ENCODE assay signal across 2 cellular contexts in the genomic region with DNA sequence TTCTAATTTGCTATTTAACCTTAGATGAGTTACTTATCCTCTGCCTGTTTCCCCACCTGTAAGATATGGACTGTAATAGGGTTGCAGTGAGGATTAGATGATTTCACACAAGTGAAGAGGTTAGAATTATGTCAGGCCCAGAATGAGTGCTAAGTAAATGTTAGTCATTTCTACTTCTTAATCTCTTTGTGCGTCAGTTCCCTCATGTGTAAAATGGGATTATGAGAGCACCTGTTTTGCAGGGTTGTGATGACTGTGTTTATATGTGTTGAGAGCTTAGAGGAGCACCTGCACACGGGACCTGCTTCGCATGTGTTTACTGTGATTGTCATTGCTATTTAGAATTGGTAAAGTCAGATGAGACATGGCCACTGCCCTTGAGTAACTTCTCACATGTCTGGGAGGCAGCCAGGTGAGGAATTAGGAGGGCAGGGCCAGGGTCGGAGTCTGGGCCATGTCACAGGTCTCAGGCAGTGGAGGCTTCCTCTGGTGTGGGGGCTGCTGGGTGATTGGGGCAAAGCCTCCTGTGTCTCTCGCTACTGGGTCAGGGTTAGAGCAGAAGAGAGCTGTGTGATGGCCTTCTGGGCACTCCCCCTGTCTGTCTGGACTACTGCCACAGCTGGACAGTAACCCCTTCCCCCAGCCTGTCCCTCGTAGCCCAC.
TF ChIP-seq lines count a peak whose summit lies in the region.

No MANE protein-coding gene starts in this region.

TF ChIP-seq in H1, 55 proteins besides CTCF, POLR2A, EP300 and RAD21:
- no peak for TF ChIP-seq RBBP5 (IDR thresholded peaks at IDR 0.05; ENCODE audit: borderline replicate concordance, low read depth, low read length)
- TF ChIP-seq TBP (IDR thresholded peaks at IDR 0.05; ENCODE audit: low read depth, low read length) = no peak
- no peak for TF ChIP-seq BCL11A (IDR thresholded peaks at IDR 0.05; ENCODE audit: low read depth in 2 of 2, low read length in 2 of 2)
- TF ChIP-seq CEBPB (IDR thresholded peaks at IDR 0.05; ENCODE audit: low read depth, low read length) = no peak
- TF ChIP-seq EZH2 (IDR thresholded peaks at IDR 0.05; ENCODE audit: low read depth, low read length, severe bottlenecking) = no peak
- TF ChIP-seq, protein P1, sequence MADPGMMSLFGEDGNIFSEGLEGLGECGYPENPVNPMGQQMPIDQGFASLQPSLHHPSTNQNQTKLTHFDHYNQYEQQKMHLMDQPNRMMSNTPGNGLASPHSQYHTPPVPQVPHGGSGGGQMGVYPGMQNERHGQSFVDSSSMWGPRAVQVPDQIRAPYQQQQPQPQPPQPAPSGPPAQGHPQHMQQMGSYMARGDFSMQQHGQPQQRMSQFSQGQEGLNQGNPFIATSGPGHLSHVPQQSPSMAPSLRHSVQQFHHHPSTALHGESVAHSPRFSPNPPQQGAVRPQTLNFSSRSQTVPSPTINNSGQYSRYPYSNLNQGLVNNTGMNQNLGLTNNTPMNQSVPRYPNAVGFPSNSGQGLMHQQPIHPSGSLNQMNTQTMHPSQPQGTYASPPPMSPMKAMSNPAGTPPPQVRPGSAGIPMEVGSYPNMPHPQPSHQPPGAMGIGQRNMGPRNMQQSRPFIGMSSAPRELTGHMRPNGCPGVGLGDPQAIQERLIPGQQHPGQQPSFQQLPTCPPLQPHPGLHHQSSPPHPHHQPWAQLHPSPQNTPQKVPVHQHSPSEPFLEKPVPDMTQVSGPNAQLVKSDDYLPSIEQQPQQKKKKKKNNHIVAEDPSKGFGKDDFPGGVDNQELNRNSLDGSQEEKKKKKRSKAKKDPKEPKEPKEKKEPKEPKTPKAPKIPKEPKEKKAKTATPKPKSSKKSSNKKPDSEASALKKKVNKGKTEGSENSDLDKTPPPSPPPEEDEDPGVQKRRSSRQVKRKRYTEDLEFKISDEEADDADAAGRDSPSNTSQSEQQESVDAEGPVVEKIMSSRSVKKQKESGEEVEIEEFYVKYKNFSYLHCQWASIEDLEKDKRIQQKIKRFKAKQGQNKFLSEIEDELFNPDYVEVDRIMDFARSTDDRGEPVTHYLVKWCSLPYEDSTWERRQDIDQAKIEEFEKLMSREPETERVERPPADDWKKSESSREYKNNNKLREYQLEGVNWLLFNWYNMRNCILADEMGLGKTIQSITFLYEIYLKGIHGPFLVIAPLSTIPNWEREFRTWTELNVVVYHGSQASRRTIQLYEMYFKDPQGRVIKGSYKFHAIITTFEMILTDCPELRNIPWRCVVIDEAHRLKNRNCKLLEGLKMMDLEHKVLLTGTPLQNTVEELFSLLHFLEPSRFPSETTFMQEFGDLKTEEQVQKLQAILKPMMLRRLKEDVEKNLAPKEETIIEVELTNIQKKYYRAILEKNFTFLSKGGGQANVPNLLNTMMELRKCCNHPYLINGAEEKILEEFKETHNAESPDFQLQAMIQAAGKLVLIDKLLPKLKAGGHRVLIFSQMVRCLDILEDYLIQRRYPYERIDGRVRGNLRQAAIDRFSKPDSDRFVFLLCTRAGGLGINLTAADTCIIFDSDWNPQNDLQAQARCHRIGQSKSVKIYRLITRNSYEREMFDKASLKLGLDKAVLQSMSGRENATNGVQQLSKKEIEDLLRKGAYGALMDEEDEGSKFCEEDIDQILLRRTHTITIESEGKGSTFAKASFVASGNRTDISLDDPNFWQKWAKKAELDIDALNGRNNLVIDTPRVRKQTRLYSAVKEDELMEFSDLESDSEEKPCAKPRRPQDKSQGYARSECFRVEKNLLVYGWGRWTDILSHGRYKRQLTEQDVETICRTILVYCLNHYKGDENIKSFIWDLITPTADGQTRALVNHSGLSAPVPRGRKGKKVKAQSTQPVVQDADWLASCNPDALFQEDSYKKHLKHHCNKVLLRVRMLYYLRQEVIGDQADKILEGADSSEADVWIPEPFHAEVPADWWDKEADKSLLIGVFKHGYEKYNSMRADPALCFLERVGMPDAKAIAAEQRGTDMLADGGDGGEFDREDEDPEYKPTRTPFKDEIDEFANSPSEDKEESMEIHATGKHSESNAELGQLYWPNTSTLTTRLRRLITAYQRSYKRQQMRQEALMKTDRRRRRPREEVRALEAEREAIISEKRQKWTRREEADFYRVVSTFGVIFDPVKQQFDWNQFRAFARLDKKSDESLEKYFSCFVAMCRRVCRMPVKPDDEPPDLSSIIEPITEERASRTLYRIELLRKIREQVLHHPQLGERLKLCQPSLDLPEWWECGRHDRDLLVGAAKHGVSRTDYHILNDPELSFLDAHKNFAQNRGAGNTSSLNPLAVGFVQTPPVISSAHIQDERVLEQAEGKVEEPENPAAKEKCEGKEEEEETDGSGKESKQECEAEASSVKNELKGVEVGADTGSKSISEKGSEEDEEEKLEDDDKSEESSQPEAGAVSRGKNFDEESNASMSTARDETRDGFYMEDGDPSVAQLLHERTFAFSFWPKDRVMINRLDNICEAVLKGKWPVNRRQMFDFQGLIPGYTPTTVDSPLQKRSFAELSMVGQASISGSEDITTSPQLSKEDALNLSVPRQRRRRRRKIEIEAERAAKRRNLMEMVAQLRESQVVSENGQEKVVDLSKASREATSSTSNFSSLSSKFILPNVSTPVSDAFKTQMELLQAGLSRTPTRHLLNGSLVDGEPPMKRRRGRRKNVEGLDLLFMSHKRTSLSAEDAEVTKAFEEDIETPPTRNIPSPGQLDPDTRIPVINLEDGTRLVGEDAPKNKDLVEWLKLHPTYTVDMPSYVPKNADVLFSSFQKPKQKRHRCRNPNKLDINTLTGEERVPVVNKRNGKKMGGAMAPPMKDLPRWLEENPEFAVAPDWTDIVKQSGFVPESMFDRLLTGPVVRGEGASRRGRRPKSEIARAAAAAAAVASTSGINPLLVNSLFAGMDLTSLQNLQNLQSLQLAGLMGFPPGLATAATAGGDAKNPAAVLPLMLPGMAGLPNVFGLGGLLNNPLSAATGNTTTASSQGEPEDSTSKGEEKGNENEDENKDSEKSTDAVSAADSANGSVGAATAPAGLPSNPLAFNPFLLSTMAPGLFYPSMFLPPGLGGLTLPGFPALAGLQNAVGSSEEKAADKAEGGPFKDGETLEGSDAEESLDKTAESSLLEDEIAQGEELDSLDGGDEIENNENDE (IDR thresholded peaks at IDR 0.05; ENCODE audit: insufficient replicate concordance, low read length) = no peak
- TF ChIP-seq SIRT6 (IDR thresholded peaks at IDR 0.05; ENCODE audit: low read length) = no peak

TF ChIP-seq in HepG2, 621 proteins besides CTCF, POLR2A, EP300 and RAD21:
- TF ChIP-seq STAT5B (CRISPR knock-in tag; IDR thresholded peaks at IDR 0.05) = no peak
- TF ChIP-seq, protein P2, sequence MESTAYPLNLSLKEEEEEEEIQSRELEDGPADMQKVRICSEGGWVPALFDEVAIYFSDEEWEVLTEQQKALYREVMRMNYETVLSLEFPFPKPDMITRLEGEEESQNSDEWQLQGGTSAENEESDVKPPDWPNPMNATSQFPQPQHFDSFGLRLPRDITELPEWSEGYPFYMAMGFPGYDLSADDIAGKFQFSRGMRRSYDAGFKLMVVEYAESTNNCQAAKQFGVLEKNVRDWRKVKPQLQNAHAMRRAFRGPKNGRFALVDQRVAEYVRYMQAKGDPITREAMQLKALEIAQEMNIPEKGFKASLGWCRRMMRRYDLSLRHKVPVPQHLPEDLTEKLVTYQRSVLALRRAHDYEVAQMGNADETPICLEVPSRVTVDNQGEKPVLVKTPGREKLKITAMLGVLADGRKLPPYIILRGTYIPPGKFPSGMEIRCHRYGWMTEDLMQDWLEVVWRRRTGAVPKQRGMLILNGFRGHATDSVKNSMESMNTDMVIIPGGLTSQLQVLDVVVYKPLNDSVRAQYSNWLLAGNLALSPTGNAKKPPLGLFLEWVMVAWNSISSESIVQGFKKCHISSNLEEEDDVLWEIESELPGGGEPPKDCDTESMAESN (CRISPR knock-in tag; conservative IDR thresholded peaks at IDR 0.05) = no peak
- TF ChIP-seq, protein P3, sequence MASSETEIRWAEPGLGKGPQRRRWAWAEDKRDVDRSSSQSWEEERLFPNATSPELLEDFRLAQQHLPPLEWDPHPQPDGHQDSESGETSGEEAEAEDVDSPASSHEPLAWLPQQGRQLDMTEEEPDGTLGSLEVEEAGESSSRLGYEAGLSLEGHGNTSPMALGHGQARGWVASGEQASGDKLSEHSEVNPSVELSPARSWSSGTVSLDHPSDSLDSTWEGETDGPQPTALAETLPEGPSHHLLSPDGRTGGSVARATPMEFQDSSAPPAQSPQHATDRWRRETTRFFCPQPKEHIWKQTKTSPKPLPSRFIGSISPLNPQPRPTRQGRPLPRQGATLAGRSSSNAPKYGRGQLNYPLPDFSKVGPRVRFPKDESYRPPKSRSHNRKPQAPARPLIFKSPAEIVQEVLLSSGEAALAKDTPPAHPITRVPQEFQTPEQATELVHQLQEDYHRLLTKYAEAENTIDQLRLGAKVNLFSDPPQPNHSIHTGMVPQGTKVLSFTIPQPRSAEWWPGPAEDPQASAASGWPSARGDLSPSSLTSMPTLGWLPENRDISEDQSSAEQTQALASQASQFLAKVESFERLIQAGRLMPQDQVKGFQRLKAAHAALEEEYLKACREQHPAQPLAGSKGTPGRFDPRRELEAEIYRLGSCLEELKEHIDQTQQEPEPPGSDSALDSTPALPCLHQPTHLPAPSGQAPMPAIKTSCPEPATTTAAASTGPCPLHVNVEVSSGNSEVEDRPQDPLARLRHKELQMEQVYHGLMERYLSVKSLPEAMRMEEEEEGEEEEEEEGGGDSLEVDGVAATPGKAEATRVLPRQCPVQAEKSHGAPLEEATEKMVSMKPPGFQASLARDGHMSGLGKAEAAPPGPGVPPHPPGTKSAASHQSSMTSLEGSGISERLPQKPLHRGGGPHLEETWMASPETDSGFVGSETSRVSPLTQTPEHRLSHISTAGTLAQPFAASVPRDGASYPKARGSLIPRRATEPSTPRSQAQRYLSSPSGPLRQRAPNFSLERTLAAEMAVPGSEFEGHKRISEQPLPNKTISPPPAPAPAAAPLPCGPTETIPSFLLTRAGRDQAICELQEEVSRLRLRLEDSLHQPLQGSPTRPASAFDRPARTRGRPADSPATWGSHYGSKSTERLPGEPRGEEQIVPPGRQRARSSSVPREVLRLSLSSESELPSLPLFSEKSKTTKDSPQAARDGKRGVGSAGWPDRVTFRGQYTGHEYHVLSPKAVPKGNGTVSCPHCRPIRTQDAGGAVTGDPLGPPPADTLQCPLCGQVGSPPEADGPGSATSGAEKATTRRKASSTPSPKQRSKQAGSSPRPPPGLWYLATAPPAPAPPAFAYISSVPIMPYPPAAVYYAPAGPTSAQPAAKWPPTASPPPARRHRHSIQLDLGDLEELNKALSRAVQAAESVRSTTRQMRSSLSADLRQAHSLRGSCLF (CRISPR knock-in tag; IDR thresholded peaks at IDR 0.05; ENCODE audit: borderline replicate concordance) = no peak
- TF ChIP-seq HOXA5 (CRISPR knock-in tag; IDR thresholded peaks at IDR 0.05) = no peak
- no peak for TF ChIP-seq ZFP37 (CRISPR knock-in tag; IDR thresholded peaks at IDR 0.05; ENCODE audit: borderline replicate concordance)
- TF ChIP-seq, protein P4, sequence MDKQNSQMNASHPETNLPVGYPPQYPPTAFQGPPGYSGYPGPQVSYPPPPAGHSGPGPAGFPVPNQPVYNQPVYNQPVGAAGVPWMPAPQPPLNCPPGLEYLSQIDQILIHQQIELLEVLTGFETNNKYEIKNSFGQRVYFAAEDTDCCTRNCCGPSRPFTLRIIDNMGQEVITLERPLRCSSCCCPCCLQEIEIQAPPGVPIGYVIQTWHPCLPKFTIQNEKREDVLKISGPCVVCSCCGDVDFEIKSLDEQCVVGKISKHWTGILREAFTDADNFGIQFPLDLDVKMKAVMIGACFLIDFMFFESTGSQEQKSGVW (CRISPR knock-in tag; IDR thresholded peaks at IDR 0.05; ENCODE audit: borderline replicate concordance) = no peak
- no peak for TF ChIP-seq KLF12 (CRISPR knock-in tag; IDR thresholded peaks at IDR 0.05; ENCODE audit: borderline replicate concordance)
- no peak for TF ChIP-seq ZNF607 (CRISPR knock-in tag; IDR thresholded peaks at IDR 0.05; ENCODE audit: borderline replicate concordance)
- TF ChIP-seq, protein P5, sequence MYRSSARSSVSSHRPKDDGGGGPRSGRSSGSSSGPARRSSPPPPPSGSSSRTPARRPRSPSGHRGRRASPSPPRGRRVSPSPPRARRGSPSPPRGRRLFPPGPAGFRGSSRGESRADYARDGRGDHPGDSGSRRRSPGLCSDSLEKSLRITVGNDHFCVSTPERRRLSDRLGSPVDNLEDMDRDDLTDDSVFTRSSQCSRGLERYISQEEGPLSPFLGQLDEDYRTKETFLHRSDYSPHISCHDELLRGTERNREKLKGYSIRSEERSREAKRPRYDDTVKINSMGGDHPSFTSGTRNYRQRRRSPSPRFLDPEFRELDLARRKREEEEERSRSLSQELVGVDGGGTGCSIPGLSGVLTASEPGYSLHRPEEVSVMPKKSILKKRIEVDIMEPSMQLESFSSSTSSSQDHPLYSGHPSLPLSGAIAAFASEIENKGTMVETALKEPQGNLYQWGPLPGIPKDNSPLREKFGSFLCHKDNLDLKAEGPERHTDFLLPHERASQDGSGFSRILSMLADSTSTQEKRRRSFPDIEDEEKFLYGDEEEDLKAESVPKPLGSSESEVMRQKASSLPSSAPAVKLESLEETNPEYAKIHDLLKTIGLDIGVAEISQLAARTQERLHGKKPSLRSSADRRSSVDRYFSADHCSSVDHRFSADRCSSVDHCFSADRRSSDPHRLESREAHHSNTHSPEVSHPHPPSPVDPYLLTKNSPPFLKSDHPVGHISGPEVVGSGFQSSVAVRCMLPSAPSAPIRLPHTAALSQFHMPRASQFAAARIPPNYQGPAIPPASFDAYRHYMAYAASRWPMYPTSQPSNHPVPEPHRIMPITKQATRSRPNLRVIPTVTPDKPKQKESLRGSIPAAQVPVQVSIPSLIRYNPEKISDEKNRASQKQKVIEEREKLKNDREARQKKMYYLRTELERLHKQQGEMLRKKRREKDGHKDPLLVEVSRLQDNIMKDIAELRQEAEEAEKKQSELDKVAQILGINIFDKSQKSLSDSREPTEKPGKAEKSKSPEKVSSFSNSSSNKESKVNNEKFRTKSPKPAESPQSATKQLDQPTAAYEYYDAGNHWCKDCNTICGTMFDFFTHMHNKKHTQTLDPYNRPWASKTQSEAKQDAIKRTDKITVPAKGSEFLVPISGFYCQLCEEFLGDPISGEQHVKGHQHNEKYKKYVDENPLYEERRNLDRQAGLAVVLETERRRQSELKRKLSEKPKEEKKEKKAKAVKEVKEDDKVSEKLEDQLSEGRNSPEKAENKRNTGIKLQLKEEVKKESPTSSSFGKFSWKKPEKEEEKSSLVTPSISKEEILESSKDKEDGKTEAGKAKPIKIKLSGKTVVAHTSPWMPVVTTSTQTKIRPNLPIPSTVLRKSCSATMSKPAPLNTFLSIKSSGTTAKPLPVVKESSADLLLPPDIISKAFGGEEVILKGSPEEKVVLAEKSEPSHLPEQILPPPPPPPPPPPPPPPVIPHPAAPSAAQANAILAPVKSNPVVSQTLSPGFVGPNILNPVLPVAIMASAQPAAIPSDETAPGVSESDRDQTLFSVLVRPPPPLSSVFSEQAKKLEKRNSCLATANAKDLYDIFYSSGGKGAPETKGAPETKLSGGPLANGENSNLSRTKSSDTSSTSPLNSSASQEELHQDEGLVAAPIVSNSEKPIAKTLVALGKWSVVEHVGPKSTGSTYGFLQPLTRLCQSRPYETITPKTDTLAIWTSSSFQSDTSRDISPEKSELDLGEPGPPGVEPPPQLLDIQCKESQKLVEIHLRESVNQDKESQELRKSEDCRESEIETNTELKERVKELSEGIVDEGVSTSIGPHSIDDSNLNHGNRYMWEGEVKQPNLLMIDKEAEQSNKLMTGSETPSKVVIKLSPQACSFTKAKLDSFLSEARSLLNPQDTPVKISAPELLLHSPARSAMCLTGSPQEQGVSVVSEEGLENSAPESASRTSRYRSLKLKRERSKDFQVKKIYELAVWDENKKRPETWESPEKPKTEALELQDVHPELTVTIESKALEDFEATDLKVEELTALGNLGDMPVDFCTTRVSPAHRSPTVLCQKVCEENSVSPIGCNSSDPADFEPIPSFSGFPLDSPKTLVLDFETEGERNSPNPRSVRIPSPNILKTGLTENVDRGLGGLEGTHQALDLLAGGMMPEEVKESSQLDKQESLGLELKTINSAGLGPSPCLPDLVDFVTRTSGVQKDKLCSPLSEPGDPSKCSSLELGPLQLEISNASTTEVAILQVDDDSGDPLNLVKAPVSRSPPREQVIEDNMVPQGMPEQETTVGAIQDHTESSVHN (CRISPR knock-in tag; IDR thresholded peaks at IDR 0.05) = no peak
- TF ChIP-seq IKZF4 (CRISPR knock-in tag; IDR thresholded peaks at IDR 0.05; ENCODE audit: borderline replicate concordance, low read depth, not compliant biosample characterization) = no peak
- TF ChIP-seq ZNF256 (CRISPR knock-in tag; conservative IDR thresholded peaks at IDR 0.05) = no peak
- TF ChIP-seq BORCS8-MEF2B (CRISPR knock-in tag; IDR thresholded peaks at IDR 0.05) = no peak
- TF ChIP-seq ZNF530 (CRISPR knock-in tag; IDR thresholded peaks at IDR 0.05; ENCODE audit: low read depth) = no peak
